In genomic region chr7:88167223-88167622, GRCh38 we compare ENCODE assay signal across 27 cellular contexts. TPM values are rescaled to one million over a fixed set of nuclear protein-coding genes. Genes with fewer than 3 reads are reported as not detected.
DNase-seq lines count a peak whose midpoint lies in the region; TF ChIP-seq lines count a peak whose summit lies in the region.
"Had no signal": no experiment of that assay in that cellular context is flagged by ENCODE, and none has a peak within 500 bp of the region (broad histone marks: within the 10 kb centered on the region; RNA-seq: fewer than 3 reads in every experiment).

No MANE protein-coding gene starts in this region.

- H3K27ac ChIP-seq in cingulate gyrus (ENCODE audit: low read depth, low read length) (peak overlapping the region; percentile 62), substantia nigra (ENCODE audit: low read depth, low read length, poor library complexity, severe bottlenecking) (peak overlapping the region; percentile 74), smooth muscle cell (ENCODE audit: low read depth) (no peak overlapping the region)
- H3K27ac ChIP-seq: neutrophil, psoas muscle, RWPE1, suprapubic skin had no signal

- no peaks in the 10 kb centered on the region for H3K4me1 ChIP-seq in smooth muscle cell (ENCODE audit: low read depth)
- H3K4me1 ChIP-seq: psoas muscle, suprapubic skin had no signal

- no peaks in the 10 kb centered on the region for H3K36me3 ChIP-seq in smooth muscle cell (ENCODE audit: low read depth)
- H3K36me3 ChIP-seq: neutrophil, suprapubic skin had no signal

- no peaks in the 10 kb centered on the region for H3K27me3 ChIP-seq in smooth muscle cell (ENCODE audit: low read depth)
- H3K27me3 ChIP-seq: neutrophil, suprapubic skin had no signal

- no peak overlapping the region for H3K9ac ChIP-seq in smooth muscle cell (ENCODE audit: low read depth)

- no peak overlapping the region for H2AFZ ChIP-seq in smooth muscle cell (ENCODE audit: low read depth)

- TF ChIP-seq CTCF in smooth muscle cell (IDR thresholded peaks at IDR 0.05; ENCODE audit: borderline replicate concordance, insufficient read depth, poor library complexity, severe bottlenecking), result no peak

- H3K79me2 ChIP-seq in smooth muscle cell (ENCODE audit: low read depth), result no peaks in the 10 kb centered on the region

- no peaks in the 10 kb centered on the region for H3F3A ChIP-seq in smooth muscle cell (ENCODE audit: low read depth)

- WGBS in smooth muscle cell (ENCODE audit: low lambda C conversion rate), result 91% methylated on average over 2 of the region's 2 CpGs

- peak; percentile 13 for DNase-seq in ELF-1 (ENCODE audit: low read depth, low spot score)
- peak; percentile 75 for DNase-seq in medulla oblongata (ENCODE audit: extremely low spot score)
- DNase-seq in substantia nigra (lab: John Stamatoyannopoulos, UW), result peak in 45 of 49 donors; percentile 3 to 83 (median 45)
- no peak for DNase-seq in occipital lobe (lab: John Stamatoyannopoulos, UW)
- DNase-seq in NOMO-1 treated with DMSO at 0.1 percent for 48 hours (lab: John Stamatoyannopoulos, UW; ENCODE audit: unreplicated experiment), result no peak
- DNase-seq in smooth muscle cell (lab: John Stamatoyannopoulos, UW; ENCODE audit: unreplicated experiment), result no peak
- DNase-seq: activated CD4-positive, alpha-beta T cell treated with anti-CD3 and anti-CD28 coated beads, Interleukin-2, amount 50 U/mL, for 1 hour; activated CD4-positive, CD25-positive, alpha-beta regulatory T cell; activated CD8-positive, alpha-beta memory T cell treated with anti-CD3 and anti-CD28 coated beads, Interleukin-2, amount 10 ng/mL, durations not matched to agents 7 days and 5 days; activated gamma-delta T cell; activated T-cell treated with anti-CD3 and anti-CD28 coated beads, Interleukin-2, amount 50 U/mL, for 4 hours; AML-193; CD8-positive, alpha-beta T cell; EL; foreskin melanocyte; H9; immature natural killer cell; KBM-7; NCI-H1092; NCI-H1694; NCI-H446 treated with DMSO at 0.1 percent for 48 hours; NCI-H774; psoas muscle had no signal

- no peak overlapping the region for H3K4me2 ChIP-seq in smooth muscle cell

- no peaks in the 10 kb centered on the region for H4K20me1 ChIP-seq in smooth muscle cell (ENCODE audit: low read depth)

- H3K9me3 ChIP-seq in smooth muscle cell (replicated peaks; ENCODE audit: low read depth), result no peaks in the 10 kb centered on the region
- H3K9me3 ChIP-seq: neutrophil, psoas muscle, suprapubic skin had no signal

- H3K4me3 ChIP-seq in smooth muscle cell, result no peak overlapping the region
- H3K4me3 ChIP-seq: psoas muscle, suprapubic skin had no signal

RNA-seq across cellular contexts. Expression of gene SRI, which starts 52.6 kb away (rescaled TPM):
- 85.8 TPM for total RNA-seq in occipital lobe
- 63.1 and 75.2 TPM in 2 replicates for total RNA-seq in smooth muscle cell
- 167 and 175 TPM in 2 replicates for polyA plus RNA-seq in smooth muscle cell

Comparison
In these comparisons a context has a peak if more than half of its experiments do, and no peak if none do; other contexts are left out.
1. DNase-seq: peak in ELF-1 (single experiment), medulla oblongata (single experiment) and substantia nigra (45 of 49); none in occipital lobe (single experiment), NOMO-1 treated with DMSO at 0.1 percent for 48 hours (single experiment) and smooth muscle cell (single experiment).